In genomic region chr7:129122751-129123516, GRCh38 we compare ENCODE assay signal across 9 cellular contexts. TPM values are rescaled to one million over a fixed set of nuclear protein-coding genes. Genes with fewer than 3 reads are reported as not detected.
DNase-seq lines count a peak whose midpoint lies in the region; ATAC-seq and TF ChIP-seq lines count a peak whose summit lies in the region.
"Had no signal": no experiment of that assay in that cellular context is flagged by ENCODE, and none has a peak within 500 bp of the region (broad histone marks: within the 10 kb centered on the region; RNA-seq: fewer than 3 reads in every experiment).

No MANE protein-coding gene starts in this region.

- no peak overlapping the region for H3K4me3 ChIP-seq in choroid plexus epithelial cell (ENCODE audit: low read depth, low read length)
- no peak overlapping the region for H3K4me3 ChIP-seq in effector memory CD4-positive, alpha-beta T cell (ENCODE audit: insufficient read depth, low read depth, low read length, poor library complexity, severe bottlenecking)

- peaks cover 23 to 25% (median 23%) of the 10 kb centered on the region in 3 donors for H3K4me1 Mint-ChIP-seq in IgD-negative memory B cell
- H3K4me1 Mint-ChIP-seq in Calu3 (ENCODE audit: low read depth, unreplicated experiment), result no peaks in the 10 kb centered on the region

- H3K27me3 Mint-ChIP-seq in IgD-negative memory B cell (no peaks in the 10 kb centered on the region), Calu3 (ENCODE audit: unreplicated experiment) (peaks cover 33% of the 10 kb centered on the region)

- peaks cover 0 to 4% (median 2%) of the 10 kb centered on the region in 3 donors for H3K9me3 Mint-ChIP-seq in IgD-negative memory B cell
- H3K9me3 Mint-ChIP-seq in Calu3 (ENCODE audit: low read depth, unreplicated experiment), result no peaks in the 10 kb centered on the region

- H3K9me3 ChIP-seq in effector memory CD4-positive, alpha-beta T cell (ENCODE audit: control insufficient read depth, low read length), result no peaks in the 10 kb centered on the region

- no peaks in the 10 kb centered on the region for H3K36me3 ChIP-seq in effector memory CD4-positive, alpha-beta T cell (ENCODE audit: control insufficient read depth, insufficient read depth, low read length)

- DNase-seq in choroid plexus epithelial cell (ENCODE audit: low read depth) (peak; percentile 62), T-helper 9 cell (no peak), NCI-H1436 treated with DMSO at 0.1 percent for 48 hours (lab: John Stamatoyannopoulos, UW) (no peak), Calu3 (no peak)
- DNase-seq in effector memory CD4-positive, alpha-beta T cell, result no peak

- H3K36me3 Mint-ChIP-seq in IgD-negative memory B cell (no peaks in the 10 kb centered on the region), Calu3 (ENCODE audit: insufficient read depth, unreplicated experiment) (no peaks in the 10 kb centered on the region)

- no peak for TF ChIP-seq CTCF in choroid plexus epithelial cell (conservative IDR thresholded peaks at IDR 0.05; ENCODE audit: low read depth, low read length)
- TF ChIP-seq CTCF in Calu3 (IDR thresholded peaks at IDR 0.05; ENCODE audit: unreplicated experiment), result no peak

- no TSS peak for BruUV-seq in Calu3 (replicated peaks; lab: Mats Ljungman, UMichigan)

- peak overlapping the region in 2 of 3 donors; percentile 46 to 81 for H3K27ac Mint-ChIP-seq in IgD-negative memory B cell
- H3K27ac Mint-ChIP-seq in Calu3 (ENCODE audit: unreplicated experiment), result no peak overlapping the region

- H3K4me3 Mint-ChIP-seq in IgD-negative memory B cell, result peak overlapping the region in 2 of 4 donors; percentile 65 to 87
- H3K4me3 Mint-ChIP-seq in Calu3 (ENCODE audit: low read depth, unreplicated experiment), result no peak overlapping the region

- H3K4me1 ChIP-seq in effector memory CD4-positive, alpha-beta T cell (ENCODE audit: control insufficient read depth, insufficient read depth, low read length, poor library complexity, severe bottlenecking), result no peaks in the 10 kb centered on the region

- no peak overlapping the region for H3K27ac ChIP-seq in effector memory CD4-positive, alpha-beta T cell (ENCODE audit: insufficient read depth, low read length, poor library complexity, severe bottlenecking)

- intact Hi-C loops in Calu3 (cut with micrococcal nuclease; ENCODE audit: unreplicated experiment), result no loop called here

- no peaks in the 10 kb centered on the region for H3K27me3 ChIP-seq in effector memory CD4-positive, alpha-beta T cell (replicated peaks; ENCODE audit: control insufficient read depth, insufficient read depth, low read length, poor library complexity, severe bottlenecking)

- CTCF ChIA-PET in Calu3 (lab: Charles Lee), result no interaction called here

- ATAC-seq in GM18498 (IDR thresholded peaks at IDR 0.05; ENCODE audit: unreplicated experiment) (peak; percentile 70), GM21528 (IDR thresholded peaks at IDR 0.05; ENCODE audit: low FRiP score, unreplicated experiment) (peak; percentile 64)
- ATAC-seq: HCT116 had no signal

RNA-seq across cellular contexts. Expression of gene TSPAN33, which starts 21.6 kb away (rescaled TPM):
- 55.0 TPM for polyA plus RNA-seq in IgD-negative memory B cell
- total RNA-seq in Calu3 (2022), result 12.4 and 13.4 TPM in 2 replicates
